8 cellular contexts compared by ENCODE assay signal in genomic region chr6:26365633-26365995, GRCh38. TPM values are rescaled to one million over a fixed set of nuclear protein-coding genes. Genes with fewer than 3 reads are reported as not detected.
DNase-seq lines count a peak whose midpoint lies in the region; ATAC-seq lines count a peak whose summit lies in the region.

No MANE protein-coding gene starts in this region.

- H3K27ac ChIP-seq in ACC112 (ENCODE audit: low read depth, low read length) (peak overlapping the region; percentile 86), HUES64 (ENCODE audit: low read depth, low read length) (no peak overlapping the region), ectodermal cell (ENCODE audit: insufficient read depth, low read depth, low read length, poor library complexity, severe bottlenecking) (no peak overlapping the region)
- peak overlapping the region; percentile 92 for H3K27ac ChIP-seq in naive thymus-derived CD4-positive, alpha-beta T cell (ENCODE audit: low read depth, low read length)

- intact Hi-C loops in naive thymus-derived CD4-positive, alpha-beta T cell (cut with micrococcal nuclease) = loop anchor here (1.0 to 5.0 kb wide), 9 partner anchors 18 to 231 kb away; partner anchors contain the start of genes BTN3A3 (in 2 of the 2), ABT1 (in 1 of the 2), BTN2A1 (in 1 of the 2) and BTN2A2 (in 1 of the 2)
- intact Hi-C loops in activated CD4-positive, alpha-beta T cell treated with anti-CD3 and anti-CD28 coated beads, Interleukin-2, amount 10 ng/mL, durations not matched to agents 24 days and 14 days (cut with micrococcal nuclease) = loop anchor here (1.0 to 5.0 kb wide), 6 partner anchors 18 to 157 kb away; partner anchors contain the start of genes BTN2A1, BTN2A2, BTN3A1 and BTN3A3

- peaks cover 7% of the 10 kb centered on the region for H3K4me1 ChIP-seq in ACC112 (ENCODE audit: control insufficient read depth, insufficient read depth, low read length, unreplicated experiment)
- H3K4me1 ChIP-seq in HUES64 (ENCODE audit: insufficient read depth, low read length) = peaks cover 3% of the 10 kb centered on the region; the same call in 1 of the 2 replicates
- no peaks in the 10 kb centered on the region for H3K4me1 ChIP-seq in ectodermal cell (ENCODE audit: control insufficient read depth, insufficient read depth, low read length)
- peaks cover 44 to 46% of the 10 kb centered on the region in 2 donors for H3K4me1 ChIP-seq in naive thymus-derived CD4-positive, alpha-beta T cell (ENCODE audit: control insufficient read depth in 2 of 2, insufficient read depth in 2 of 2, low read length in 2 of 2)

- peak overlapping the region; percentile 10 for H2AFZ ChIP-seq in ACC112 (ENCODE audit: low read length, unreplicated experiment)

- H3K27me3 ChIP-seq in ACC112 (ENCODE audit: insufficient read depth, low read length) = no peaks in the 10 kb centered on the region
- H3K27me3 ChIP-seq in HUES64 (ENCODE audit: insufficient read depth, low read length) = no peaks in the 10 kb centered on the region
- no peaks in the 10 kb centered on the region for H3K27me3 ChIP-seq in ectodermal cell (ENCODE audit: control insufficient read depth, insufficient read depth, low read length, poor library complexity, severe bottlenecking)
- no peaks in the 10 kb centered on the region for H3K27me3 ChIP-seq in naive thymus-derived CD4-positive, alpha-beta T cell (ENCODE audit: control insufficient read depth in 2 of 2, insufficient read depth in 2 of 2, low read length in 2 of 2)

- H3K9me3 Mint-ChIP-seq in naive thymus-derived CD4-positive, alpha-beta T cell = no peaks in the 10 kb centered on the region
- H3K9me3 Mint-ChIP-seq in activated T-cell treated with anti-CD3 and anti-CD28 coated beads, Interleukin-2, amount 50 U/mL, for 72 hours = no peaks in the 10 kb centered on the region
- H3K9me3 Mint-ChIP-seq in activated CD4-positive, alpha-beta T cell treated with anti-CD3 and anti-CD28 coated beads, Interleukin-2, amount 10 ng/mL, durations not matched to agents 24 days and 14 days = no peaks in the 10 kb centered on the region

- H3K36me3 ChIP-seq in ACC112 (ENCODE audit: insufficient read depth, low read length) = peaks cover 4% of the 10 kb centered on the region; the same call in 1 of the 2 replicates
- H3K36me3 ChIP-seq in HUES64 (ENCODE audit: insufficient read depth, low read length) = no peaks in the 10 kb centered on the region
- H3K36me3 ChIP-seq in ectodermal cell (ENCODE audit: control insufficient read depth, insufficient read depth, low read length) = no peaks in the 10 kb centered on the region
- peaks cover 4 to 22% (median 10%) of the 10 kb centered on the region in 3 experiments for H3K36me3 ChIP-seq in naive thymus-derived CD4-positive, alpha-beta T cell (ENCODE audit: control insufficient read depth in 2 of 3, insufficient read depth in 3 of 3, low read length in 3 of 3)

- H3K27me3 Mint-ChIP-seq in naive thymus-derived CD4-positive, alpha-beta T cell = no peaks in the 10 kb centered on the region
- no peaks in the 10 kb centered on the region for H3K27me3 Mint-ChIP-seq in activated T-cell treated with anti-CD3 and anti-CD28 coated beads, Interleukin-2, amount 50 U/mL, for 72 hours (ENCODE audit: low read depth)
- no peaks in the 10 kb centered on the region for H3K27me3 Mint-ChIP-seq in activated CD4-positive, alpha-beta T cell treated with anti-CD3 and anti-CD28 coated beads, Interleukin-2, amount 10 ng/mL, durations not matched to agents 24 days and 14 days

- H3K4me1 Mint-ChIP-seq in naive thymus-derived CD4-positive, alpha-beta T cell = peaks cover 50 to 79% (median 68%) of the 10 kb centered on the region in 7 donors
- H3K4me1 Mint-ChIP-seq in activated T-cell treated with anti-CD3 and anti-CD28 coated beads, Interleukin-2, amount 50 U/mL, for 72 hours (ENCODE audit: low read depth) = peaks cover 61% of the 10 kb centered on the region
- peaks cover 52% of the 10 kb centered on the region for H3K4me1 Mint-ChIP-seq in activated CD4-positive, alpha-beta T cell treated with anti-CD3 and anti-CD28 coated beads, Interleukin-2, amount 10 ng/mL, durations not matched to agents 24 days and 14 days

- ATAC-seq in naive thymus-derived CD4-positive, alpha-beta T cell = no peak
- no peak for ATAC-seq in activated T-cell treated with anti-CD3 and anti-CD28 coated beads, Interleukin-2, amount 50 U/mL, for 72 hours (replicated peaks in 1 of 2)

- H3K79me2 ChIP-seq in ACC112 (ENCODE audit: control insufficient read depth, insufficient read depth, low read length, unreplicated experiment) = peaks cover 2% of the 10 kb centered on the region

- WGBS in HUES64 = 33% methylated on average over 1 of the region's 1 CpG
- WGBS in ectodermal cell, 2 experiments = 60% methylated on average over 1 of the region's 1 CpG; no CpG with 5 or more reads in 1 of the 2 experiments

- H3K9me3 ChIP-seq in HUES64 (ENCODE audit: insufficient read depth, low read depth, low read length) (no peaks in the 10 kb centered on the region), ectodermal cell (ENCODE audit: control insufficient read depth, low read length) (no peaks in the 10 kb centered on the region)
- no peaks in the 10 kb centered on the region for H3K9me3 ChIP-seq in naive thymus-derived CD4-positive, alpha-beta T cell (ENCODE audit: control insufficient read depth in 2 of 3, low read length in 3 of 3)

- POLR2A ChIA-PET in naive thymus-derived CD4-positive, alpha-beta T cell (lab: Charles Lee) = interaction anchor here (1.2 to 1.3 kb wide), 2 partner anchors 43 to 54 kb away, joined by 3 read pairs; no protein-coding TSS in a partner anchor

- H3K4me3 ChIP-seq in ACC112 (ENCODE audit: low read depth, low read length) (peak overlapping the region; percentile 89), HUES64 (ENCODE audit: low read length) (peak overlapping the region; percentile 90), ectodermal cell (ENCODE audit: insufficient read depth, low read depth, low read length) (peak overlapping the region; percentile 56)
- H3K4me3 ChIP-seq in naive thymus-derived CD4-positive, alpha-beta T cell (ENCODE audit: low read length) = peak overlapping the region; percentile 89

- CTCF ChIA-PET in naive thymus-derived CD4-positive, alpha-beta T cell (lab: Charles Lee) = interaction anchor here (0.6 kb wide), 1 partner anchor 227 kb away, joined by 3 read pairs; no protein-coding TSS in a partner anchor

- peak overlapping the region in 1 of 9 donors; percentile 33 for H3K27ac Mint-ChIP-seq in naive thymus-derived CD4-positive, alpha-beta T cell
- H3K27ac Mint-ChIP-seq in activated T-cell treated with anti-CD3 and anti-CD28 coated beads, Interleukin-2, amount 50 U/mL, for 72 hours = no peak overlapping the region
- H3K27ac Mint-ChIP-seq in activated CD4-positive, alpha-beta T cell treated with anti-CD3 and anti-CD28 coated beads, Interleukin-2, amount 10 ng/mL, durations not matched to agents 24 days and 14 days = no peak overlapping the region

- peak overlapping the region; percentile 80 for H3K9ac ChIP-seq in HUES64 (ENCODE audit: low read depth, low read length)

- DNase-seq in naive thymus-derived CD4-positive, alpha-beta T cell = no peak
- DNase-seq in activated T-cell treated with anti-CD3 and anti-CD28 coated beads, Interleukin-2, amount 50 U/mL, for 72 hours = no peak
- no peak for DNase-seq in activated CD4-positive, alpha-beta T cell treated with anti-CD3 and anti-CD28 coated beads, Interleukin-2, amount 10 ng/mL, durations not matched to agents 24 days and 14 days
- DNase-seq in D341Med (ENCODE audit: low spot score) (no peak), SIG-M5 treated with dmso at 0.1 percent for 504 hours (lab: John Stamatoyannopoulos, UW; ENCODE audit: unreplicated experiment) (no peak)

- peaks cover 9 to 29% (median 17%) of the 10 kb centered on the region in 5 donors for H3K36me3 Mint-ChIP-seq in naive thymus-derived CD4-positive, alpha-beta T cell
- H3K36me3 Mint-ChIP-seq in activated T-cell treated with anti-CD3 and anti-CD28 coated beads, Interleukin-2, amount 50 U/mL, for 72 hours (ENCODE audit: insufficient read depth in 2 of 2) = peaks cover 5 to 7% of the 10 kb centered on the region in 2 donors
- H3K36me3 Mint-ChIP-seq in activated CD4-positive, alpha-beta T cell treated with anti-CD3 and anti-CD28 coated beads, Interleukin-2, amount 10 ng/mL, durations not matched to agents 24 days and 14 days (ENCODE audit: low read depth) = peaks cover 27% of the 10 kb centered on the region

- no peak overlapping the region for H3K4me3 Mint-ChIP-seq in naive thymus-derived CD4-positive, alpha-beta T cell
- H3K4me3 Mint-ChIP-seq in activated T-cell treated with anti-CD3 and anti-CD28 coated beads, Interleukin-2, amount 50 U/mL, for 72 hours = no peak overlapping the region
- no peak overlapping the region for H3K4me3 Mint-ChIP-seq in activated CD4-positive, alpha-beta T cell treated with anti-CD3 and anti-CD28 coated beads, Interleukin-2, amount 10 ng/mL, durations not matched to agents 24 days and 14 days

RNA-seq across cellular contexts. Expression of gene BTN3A2, which starts 0.6 kb away (rescaled TPM):
- polyA plus RNA-seq in HUES64 (2013, experiment 1 of 2) = 1.00 TPM
- 1.8 TPM for polyA plus RNA-seq in HUES64 (2013, experiment 2 of 2)
- 6.4 TPM for polyA plus RNA-seq in ectodermal cell (2013, experiment 1 of 4)
- 4.5 TPM for polyA plus RNA-seq in ectodermal cell (2013, experiment 2 of 4)
- polyA plus RNA-seq in ectodermal cell (2013, experiment 3 of 4) = 3.4 TPM
- polyA plus RNA-seq in ectodermal cell (2013, experiment 4 of 4) = 3.0 TPM
- 100 to 1,000 TPM; 131 to 274 (median 180) TPM for total RNA-seq in naive thymus-derived CD4-positive, alpha-beta T cell
- 100 to 1,000 TPM; 113 to 142 TPM for polyA plus RNA-seq in naive thymus-derived CD4-positive, alpha-beta T cell
- total RNA-seq in activated T-cell treated with anti-CD3 and anti-CD28 coated beads, Interleukin-2, amount 50 U/mL, for 72 hours = 10 to 100 TPM; 51.9 to 72.0 TPM
- total RNA-seq in activated CD4-positive, alpha-beta T cell treated with anti-CD3 and anti-CD28 coated beads, Interleukin-2, amount 10 ng/mL, durations not matched to agents 24 days and 14 days = 48.0 and 50.8 TPM in 2 replicates

RNA-seq across cellular contexts. Expression of gene BTN2A2, which starts 17.3 kb away (rescaled TPM):
- 6.7 TPM for polyA plus RNA-seq in HUES64 (2013, experiment 1 of 2)
- polyA plus RNA-seq in HUES64 (2013, experiment 2 of 2) = 7.7 TPM
- 16.2 TPM for polyA plus RNA-seq in ectodermal cell (2013, experiment 1 of 4)
- 21.1 TPM for polyA plus RNA-seq in ectodermal cell (2013, experiment 2 of 4)
- polyA plus RNA-seq in ectodermal cell (2013, experiment 3 of 4) = 15.4 TPM
- 15.7 TPM for polyA plus RNA-seq in ectodermal cell (2013, experiment 4 of 4)
- 10 to 100 TPM; 19.8 to 22.3 (median 20.2) TPM for total RNA-seq in naive thymus-derived CD4-positive, alpha-beta T cell
- 1 to 10 TPM; 3.4 to 4.4 TPM for polyA plus RNA-seq in naive thymus-derived CD4-positive, alpha-beta T cell
- total RNA-seq in activated T-cell treated with anti-CD3 and anti-CD28 coated beads, Interleukin-2, amount 50 U/mL, for 72 hours = 10 to 100 TPM; 25.7 to 33.5 TPM
- 23.8 and 25.0 TPM in 2 replicates for total RNA-seq in activated CD4-positive, alpha-beta T cell treated with anti-CD3 and anti-CD28 coated beads, Interleukin-2, amount 10 ng/mL, durations not matched to agents 24 days and 14 days

RNA-seq across cellular contexts. Expression of gene BTN3A1, which starts 36.5 kb away (rescaled TPM):
- 1.5 TPM for polyA plus RNA-seq in HUES64 (2013, experiment 1 of 2)
- 3.6 TPM for polyA plus RNA-seq in HUES64 (2013, experiment 2 of 2)
- polyA plus RNA-seq in ectodermal cell (2013, experiment 1 of 4) = 11.1 TPM
- polyA plus RNA-seq in ectodermal cell (2013, experiment 2 of 4) = 13.1 TPM
- polyA plus RNA-seq in ectodermal cell (2013, experiment 3 of 4) = 9.9 TPM
- polyA plus RNA-seq in ectodermal cell (2013, experiment 4 of 4) = 9.3 TPM
- 100 to 1,000 TPM; 122 to 242 (median 235) TPM for total RNA-seq in naive thymus-derived CD4-positive, alpha-beta T cell
- 10 to 100 TPM; 41.5 to 64.6 TPM for polyA plus RNA-seq in naive thymus-derived CD4-positive, alpha-beta T cell
- 10 to 100 TPM; 57.3 to 62.8 TPM for total RNA-seq in activated T-cell treated with anti-CD3 and anti-CD28 coated beads, Interleukin-2, amount 50 U/mL, for 72 hours
- 29.6 and 33.2 TPM in 2 replicates for total RNA-seq in activated CD4-positive, alpha-beta T cell treated with anti-CD3 and anti-CD28 coated beads, Interleukin-2, amount 10 ng/mL, durations not matched to agents 24 days and 14 days

Comparison
In these comparisons a context has a peak if more than half of its experiments do, and no peak if none do; other contexts are left out.
1. H3K27ac ChIP-seq: peak in ACC112 (single experiment) and naive thymus-derived CD4-positive, alpha-beta T cell (single experiment); none in HUES64 (single experiment) and ectodermal cell (single experiment).
2. Peak in every context shown above with its lines, with median percentiles within 50 percentile points of each other: H3K4me3 ChIP-seq.